10 cellular contexts compared by ENCODE assay signal in genomic region chr6:75301088-75301487, GRCh38.
"Had no signal": no experiment of that assay in that cellular context is flagged by ENCODE, and none has a peak within 500 bp of the region (broad histone marks: within the 10 kb centered on the region; RNA-seq: fewer than 3 reads in every experiment).

No MANE protein-coding gene starts in this region.

- H3K9me3 ChIP-seq: HAP-1 had no signal

- FAIRE-seq: HTR-8/SVneo had no signal

- ATAC-seq: HCT116, K562 had no signal

- H3K27ac ChIP-seq: GM23248 had no signal

- H3K4me3 ChIP-seq: GM23248, HAP-1, K562 had no signal

- H3K36me3 ChIP-seq: HAP-1 had no signal

- DNase-seq: GM23248, GOT3, H7, HFFc6, IMR-90, KG1 had no signal
